ENCODE assay signal across 16 cellular contexts in the genomic region with DNA sequence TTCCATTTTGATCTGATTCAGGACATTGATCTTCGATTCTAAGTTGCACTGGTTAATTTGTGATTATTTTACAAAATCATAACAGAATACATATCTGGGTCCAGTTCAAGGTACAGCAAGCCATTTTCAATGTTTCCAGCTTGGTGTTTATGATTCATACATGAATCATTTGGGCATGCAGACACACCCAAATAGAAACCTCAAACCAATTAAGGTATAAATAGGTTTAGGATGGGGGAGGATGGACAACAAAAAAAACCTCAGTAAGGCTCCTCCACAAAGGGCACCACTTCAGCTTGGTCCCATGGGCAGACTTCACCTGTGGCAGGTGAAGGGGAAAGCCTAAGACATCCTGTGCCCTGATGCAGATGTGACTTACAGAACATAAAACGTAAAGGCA.
DNase-seq lines count a peak whose midpoint lies in the region; ATAC-seq, FAIRE-seq and TF ChIP-seq lines count a peak whose summit lies in the region.
"Had no signal": no experiment of that assay in that cellular context is flagged by ENCODE, and none has a peak within 500 bp of the region (broad histone marks: within the 10 kb centered on the region; RNA-seq: fewer than 3 reads in every experiment).

No MANE protein-coding gene starts in this region.

- no peaks in the 10 kb centered on the region for H3K4me1 ChIP-seq in left lung
- H3K4me1 ChIP-seq: right lobe of liver had no signal

- H3K36me3 ChIP-seq in left lung: no peaks in the 10 kb centered on the region
- H3K36me3 ChIP-seq: right lobe of liver had no signal

- DNase-seq in EH (ENCODE audit: low read depth) (peak; percentile 31), HTR-8/SVneo (ENCODE audit: insufficient read length, low spot score) (peak; percentile 20), astrocyte of the hippocampus (ENCODE audit: low read depth, low spot score) (peak; percentile 20), left lung (no peak), NCI-H2107 (lab: John Stamatoyannopoulos, UW) (no peak), KG1 (lab: John Stamatoyannopoulos, UW) (no peak)
- DNase-seq: activated naive CD4-positive, alpha-beta T cell treated with anti-CD3 and anti-CD28 coated beads, Interleukin-2, amount 50 U/mL, for 16 hours; CD8-positive, alpha-beta T cell; cortex of kidney; MM.1S; NCI-H345; right lobe of liver had no signal

- no peak overlapping the region for H3K4me3 ChIP-seq in left lung
- H3K4me3 ChIP-seq: right lobe of liver had no signal

- no peaks in the 10 kb centered on the region for H3K27me3 ChIP-seq in left lung
- H3K27me3 ChIP-seq: right lobe of liver had no signal

- H3K27ac ChIP-seq in left lung: no peak overlapping the region
- H3K27ac ChIP-seq: right lobe of liver had no signal

- intact Hi-C loops in left lung (cut with DNase I): no loop called here

- ATAC-seq in left lung (peak; percentile 43), GM21723 (IDR thresholded peaks at IDR 0.05; ENCODE audit: unreplicated experiment) (no peak)
- ATAC-seq: CD8-positive, alpha-beta T cell; left lobe of liver; natural killer cell treated with Interleukin-12 subunit alpha and Interleukin-12 subunit beta and Interleukin-15 and Interleukin-18, amount 100 ng/mL, for 72 hours; right lobe of liver; Right ventricle myocardium inferior had no signal

- TF ChIP-seq CTCF in left lung (IDR thresholded peaks at IDR 0.05): no peak

- H3K9me3 ChIP-seq in left lung: no peaks in the 10 kb centered on the region
- H3K9me3 ChIP-seq: right lobe of liver had no signal

- FAIRE-seq in HTR-8/SVneo (lab: Jason Lieb, UNC): peak; percentile 23

Comparison
In these comparisons a context has a peak if more than half of its experiments do, and no peak if none do; other contexts are left out.
1. DNase-seq: peak in EH (single experiment), HTR-8/SVneo (single experiment) and astrocyte of the hippocampus (single experiment); none in left lung (0 of 2), NCI-H2107 (single experiment) and KG1 (single experiment).